In genomic region chr15:96160800-96161199, GRCh38 we compare ENCODE assay signal across 26 cellular contexts.
DNase-seq lines count a peak whose midpoint lies in the region; ATAC-seq and TF ChIP-seq lines count a peak whose summit lies in the region.
"Had no signal": no experiment of that assay in that cellular context is flagged by ENCODE, and none has a peak within 500 bp of the region (broad histone marks: within the 10 kb centered on the region; RNA-seq: fewer than 3 reads in every experiment).

No MANE protein-coding gene starts in this region.

- H3K36me3 Mint-ChIP-seq in immature natural killer cell: no peaks in the 10 kb centered on the region
- H3K36me3 Mint-ChIP-seq: stimulated activated memory B cell treated with anti-CD40 and anti-IgM and Interleukin-4, amounts not matched to agents 10 μg/mL and 1 μg/mL and 100 μg/mL, for 72 hours had no signal

- whole genome bisulfite sequencing in heart right ventricle, 2 donors: 45 to 52% methylated on average over 1 of the region's 1 CpG

- H3K9me3 ChIP-seq in left ventricle myocardium inferior (replicated peaks) (no peaks in the 10 kb centered on the region), heart right ventricle (no peaks in the 10 kb centered on the region)
- H3K9me3 ChIP-seq: A549, colonic mucosa had no signal

- no peaks in the 10 kb centered on the region for H3K4me1 Mint-ChIP-seq in immature natural killer cell
- H3K4me1 Mint-ChIP-seq: activated CD4-positive, alpha-beta memory T cell treated with anti-CD3 and anti-CD28 coated beads, Interleukin-2, amount 10 ng/mL, durations not matched to agents 7 days and 5 days; activated naive CD8-positive, alpha-beta T cell treated with anti-CD3 and anti-CD28 coated beads, Interleukin-2, amount 50 U/mL, for 24 hours; B cell; stimulated activated memory B cell treated with anti-CD40 and anti-IgM and Interleukin-4, amounts not matched to agents 10 μg/mL and 1 μg/mL and 100 μg/mL, for 72 hours had no signal

- intact Hi-C loops in left ventricle myocardium inferior (cut with micrococcal nuclease) (no loop called here), heart right ventricle (cut with DNase I) (loop anchor here in 1 of 10 donors (5.0 kb wide), 1 partner anchor 157 kb away; no protein-coding TSS in a partner anchor), sciatic nerve (cut with DNase I) (no loop called here)

- H3K27ac ChIP-seq in left ventricle myocardium inferior (replicated peaks): peak overlapping the region; percentile 64
- H3K27ac ChIP-seq in heart right ventricle: peak overlapping the region in 5 of 10 donors; percentile 28 to 63 (median 39)
- H3K27ac ChIP-seq: A549, colonic mucosa had no signal

- H3K9me3 Mint-ChIP-seq in immature natural killer cell: no peaks in the 10 kb centered on the region
- H3K9me3 Mint-ChIP-seq: activated CD4-positive, alpha-beta memory T cell treated with anti-CD3 and anti-CD28 coated beads, Interleukin-2, amount 10 ng/mL, durations not matched to agents 7 days and 5 days; activated naive CD8-positive, alpha-beta T cell treated with anti-CD3 and anti-CD28 coated beads, Interleukin-2, amount 50 U/mL, for 24 hours; nephron progenitor cell; stimulated activated memory B cell treated with anti-CD40 and anti-IgM and Interleukin-4, amounts not matched to agents 10 μg/mL and 1 μg/mL and 100 μg/mL, for 72 hours had no signal

- ATAC-seq in heart right ventricle (no peak), esophagus mucosa (peak; percentile 67), sciatic nerve (peak; percentile 23), GM21786 (IDR thresholded peaks at IDR 0.05; ENCODE audit: unreplicated experiment) (no peak), SK-N-SH treated with all-trans-retinoic acid at 6 μM for 48 hours (no peak)
- ATAC-seq: A549; activated naive CD8-positive, alpha-beta T cell treated with anti-CD3 and anti-CD28 coated beads, Interleukin-2, amount 50 U/mL, for 24 hours; left lobe of liver; stimulated activated memory B cell treated with anti-CD40 and anti-IgM and Interleukin-4, amounts not matched to agents 10 μg/mL and 1 μg/mL and 100 μg/mL, for 72 hours had no signal

- no peaks in the 10 kb centered on the region for H3K36me3 ChIP-seq in left ventricle myocardium inferior
- no peaks in the 10 kb centered on the region for H3K36me3 ChIP-seq in heart right ventricle
- H3K36me3 ChIP-seq: colonic mucosa had no signal

- H3K27ac Mint-ChIP-seq in immature natural killer cell: no peak overlapping the region
- H3K27ac Mint-ChIP-seq: activated CD4-positive, alpha-beta memory T cell treated with anti-CD3 and anti-CD28 coated beads, Interleukin-2, amount 10 ng/mL, durations not matched to agents 7 days and 5 days; activated naive CD8-positive, alpha-beta T cell treated with anti-CD3 and anti-CD28 coated beads, Interleukin-2, amount 50 U/mL, for 24 hours; B cell; endodermal cell; progenitor cell of endocrine pancreas; stimulated activated memory B cell treated with anti-CD40 and anti-IgM and Interleukin-4, amounts not matched to agents 10 μg/mL and 1 μg/mL and 100 μg/mL, for 72 hours had no signal

- H3K27me3 ChIP-seq in left ventricle myocardium inferior (ENCODE audit: low read depth) (no peaks in the 10 kb centered on the region), heart right ventricle (no peaks in the 10 kb centered on the region)
- H3K27me3 ChIP-seq: colonic mucosa had no signal

- TF ChIP-seq CTCF in left ventricle myocardium inferior (IDR thresholded peaks at IDR 0.05; ENCODE audit: borderline replicate concordance): no peak
- no peak for TF ChIP-seq CTCF in heart right ventricle (IDR thresholded peaks at IDR 0.05)

- no peak overlapping the region for H3K4me3 Mint-ChIP-seq in immature natural killer cell
- H3K4me3 Mint-ChIP-seq: activated CD4-positive, alpha-beta memory T cell treated with anti-CD3 and anti-CD28 coated beads, Interleukin-2, amount 10 ng/mL, durations not matched to agents 7 days and 5 days; activated naive CD8-positive, alpha-beta T cell treated with anti-CD3 and anti-CD28 coated beads, Interleukin-2, amount 50 U/mL, for 24 hours; B cell; endodermal cell; nephron progenitor cell; stimulated activated memory B cell treated with anti-CD40 and anti-IgM and Interleukin-4, amounts not matched to agents 10 μg/mL and 1 μg/mL and 100 μg/mL, for 72 hours had no signal

- peaks cover 3 to 7% (median 5%) of the 10 kb centered on the region in 3 donors for H3K27me3 Mint-ChIP-seq in immature natural killer cell (ENCODE audit: low read depth in 3 of 3)
- H3K27me3 Mint-ChIP-seq: activated CD4-positive, alpha-beta memory T cell treated with anti-CD3 and anti-CD28 coated beads, Interleukin-2, amount 10 ng/mL, durations not matched to agents 7 days and 5 days; B cell; stimulated activated memory B cell treated with anti-CD40 and anti-IgM and Interleukin-4, amounts not matched to agents 10 μg/mL and 1 μg/mL and 100 μg/mL, for 72 hours had no signal

- DNase-seq in left ventricle myocardium inferior (no peak), heart right ventricle (no peak), sciatic nerve (ENCODE audit: low spot score) (no peak), NCI-H526 treated with DMSO at 0.1 percent for 48 hours (lab: John Stamatoyannopoulos, UW) (no peak), immature natural killer cell (no peak)
- DNase-seq: activated CD4-positive, alpha-beta memory T cell treated with anti-CD3 and anti-CD28 coated beads, Interleukin-2, amount 10 ng/mL, durations not matched to agents 7 days and 5 days; activated CD4-positive, CD25-positive, alpha-beta regulatory T cell; activated effector memory CD4-positive, alpha-beta T cell treated with anti-CD3 and anti-CD28 coated beads, Interleukin-2, amount 50 U/mL, for 16 hours; activated naive CD8-positive, alpha-beta T cell treated with anti-CD3 and anti-CD28 coated beads, Interleukin-2, amount 50 U/mL, for 24 hours; DMS79; endodermal cell; HCEC 1CT; KG1; MV-4-11; NCI-H2029; nephron progenitor cell had no signal

- no peak overlapping the region for H3K4me3 ChIP-seq in left ventricle myocardium inferior
- no peak overlapping the region for H3K4me3 ChIP-seq in heart right ventricle
- H3K4me3 ChIP-seq: A549, colonic mucosa, skin epidermis had no signal

- peaks cover 30% of the 10 kb centered on the region for H3K4me1 ChIP-seq in left ventricle myocardium inferior
- H3K4me1 ChIP-seq in heart right ventricle: peaks cover 0 to 37% (median 11%) of the 10 kb centered on the region in 9 donors
- H3K4me1 ChIP-seq: colonic mucosa had no signal

TF ChIP-seq in SK-N-SH treated with all-trans-retinoic acid at 6 μM for 48 hours, 23 proteins besides CTCF, POLR2A, EP300 and RAD21 (continues in another document):
- TF ChIP-seq PPARA (CRISPR knock-in tag; IDR thresholded peaks at IDR 0.05; ENCODE audit: borderline replicate concordance): no peak
- no peak for TF ChIP-seq ZNF565 (CRISPR knock-in tag; conservative IDR thresholded peaks at IDR 0.05; ENCODE audit: low read depth)
- TF ChIP-seq TOX (CRISPR knock-in tag; IDR thresholded peaks at IDR 0.05; ENCODE audit: borderline replicate concordance): no peak
- no peak for TF ChIP-seq POU6F1 (CRISPR knock-in tag; IDR thresholded peaks at IDR 0.05; ENCODE audit: borderline replicate concordance, low read depth)
- no peak for TF ChIP-seq CREB5 (CRISPR knock-in tag; IDR thresholded peaks at IDR 0.05; ENCODE audit: low read depth)
- no peak for TF ChIP-seq GLIS3 (CRISPR knock-in tag; IDR thresholded peaks at IDR 0.05)
- no peak for TF ChIP-seq ZNF8 (CRISPR knock-in tag; IDR thresholded peaks at IDR 0.05)
- TF ChIP-seq ESRRG (CRISPR knock-in tag; IDR thresholded peaks at IDR 0.05): no peak
- TF ChIP-seq BACH2 (CRISPR knock-in tag; IDR thresholded peaks at IDR 0.05; ENCODE audit: borderline replicate concordance): no peak
- TF ChIP-seq ISL1 (CRISPR knock-in tag; IDR thresholded peaks at IDR 0.05): no peak
- TF ChIP-seq CSRNP3 (CRISPR knock-in tag; IDR thresholded peaks at IDR 0.05): no peak
- no peak for TF ChIP-seq ARNTL (CRISPR knock-in tag; IDR thresholded peaks at IDR 0.05; ENCODE audit: borderline replicate concordance, low read depth)
- TF ChIP-seq SNAI2 (CRISPR knock-in tag; IDR thresholded peaks at IDR 0.05): no peak

Comparison
In these comparisons a context has a peak if more than half of its experiments do, and no peak if none do; other contexts are left out.
1. ATAC-seq: peak in esophagus mucosa (single experiment) and sciatic nerve (single experiment); none in heart right ventricle (0 of 8), GM21786 (single experiment) and SK-N-SH treated with all-trans-retinoic acid at 6 μM for 48 hours (single experiment).